Comparison of ENCODE assay signal across 11 cellular contexts in genomic region chr22:36577019-36577418, GRCh38. TPM values are rescaled to one million over a fixed set of nuclear protein-coding genes. Genes with fewer than 3 reads are reported as not detected.
A peak's percentile ranks its signal among the peaks of the same experiment; 100 is the strongest.
DNase-seq lines count a peak whose midpoint lies in the region; ATAC-seq lines count a peak whose summit lies in the region.
"Had no signal": no experiment of that assay in that cellular context is flagged by ENCODE, and none has a peak within 500 bp of the region (broad histone marks: within the 10 kb centered on the region; RNA-seq: fewer than 3 reads in every experiment).

No MANE protein-coding gene starts in this region.

- H3K27me3 ChIP-seq in trophoblast cell (ENCODE audit: insufficient read depth, low read length), result no peaks in the 10 kb centered on the region

- no peak overlapping the region for H3K9ac ChIP-seq in trophoblast cell (ENCODE audit: low read length)

- no CpG with 5 or more reads among the region's 13 CpGs for WGBS in trophoblast cell (ENCODE audit: extremely low coverage, insufficient coverage, insufficient read length)

- no peak overlapping the region for H4K12ac ChIP-seq in trophoblast cell (ENCODE audit: low read depth, low read length)

- no peak overlapping the region for H3K4me3 ChIP-seq in trophoblast cell (ENCODE audit: low read depth, low read length)
- H3K4me3 ChIP-seq: mucosa of descending colon had no signal

- H3K14ac ChIP-seq in trophoblast cell (ENCODE audit: low read length), result no peak overlapping the region

- H2AFZ ChIP-seq in trophoblast cell (ENCODE audit: insufficient read depth, low read length, poor library complexity), result no peak overlapping the region

- no peak overlapping the region for H3K4ac ChIP-seq in trophoblast cell (ENCODE audit: low read depth, low read length)

- no peaks in the 10 kb centered on the region for H3K36me3 ChIP-seq in trophoblast cell (ENCODE audit: control insufficient read depth in 1 of 2, insufficient read depth in 2 of 2, low read length in 2 of 2)

- no peak overlapping the region for H2AK5ac ChIP-seq in trophoblast cell (ENCODE audit: low read length)

- H3K4me1 ChIP-seq in trophoblast cell (ENCODE audit: control insufficient read depth in 1 of 2, insufficient read depth in 2 of 2, low read length in 2 of 2), result peaks cover 0 to 2% of the 10 kb centered on the region in 2 experiments

- DNase-seq in GM03348 (ENCODE audit: low spot score) (peak; percentile 92), RKO (ENCODE audit: low spot score) (peak; percentile 59), epithelial cell of prostate (ENCODE audit: low read depth, low spot score) (peak; percentile 31), trophoblast cell (peak; percentile 85 to 91), NCI-H146 treated with DMSO at 0.1 percent for 48 hours (lab: John Stamatoyannopoulos, UW; ENCODE audit: unreplicated experiment) (no peak), DMS53 (lab: John Stamatoyannopoulos, UW) (no peak), HuH-7 (ENCODE audit: low spot score) (no peak)
- DNase-seq: effector CD4-positive, alpha-beta T cell; mucosa of descending colon; NCI-H2171 had no signal

- no peak overlapping the region for H4K8ac ChIP-seq in trophoblast cell (ENCODE audit: low read depth, low read length)

- no peak overlapping the region for H3K23ac ChIP-seq in trophoblast cell (ENCODE audit: low read length)

- H3K27ac ChIP-seq in epithelial cell of prostate, result no peak overlapping the region
- H3K27ac ChIP-seq in trophoblast cell (ENCODE audit: low read depth, low read length), result no peak overlapping the region

- H3K9me3 ChIP-seq in trophoblast cell (ENCODE audit: insufficient read depth, low read depth, low read length), result no peaks in the 10 kb centered on the region
- H3K9me3 ChIP-seq: mucosa of descending colon had no signal

- no peak overlapping the region for H2BK12ac ChIP-seq in trophoblast cell (ENCODE audit: low read length)

- H3K4me2 ChIP-seq in trophoblast cell (ENCODE audit: low read length), result no peak overlapping the region

- H4K91ac ChIP-seq in trophoblast cell (ENCODE audit: low read depth, low read length), result no peak overlapping the region

- no peak overlapping the region for H2BK120ac ChIP-seq in trophoblast cell (ENCODE audit: insufficient read depth, low read length, poor library complexity)

- no peaks in the 10 kb centered on the region for H3K79me2 ChIP-seq in trophoblast cell (ENCODE audit: control insufficient read depth, insufficient read depth, low read length, poor library complexity)

- no peak for ATAC-seq in HG02678 (IDR thresholded peaks at IDR 0.05; ENCODE audit: unreplicated experiment)
- ATAC-seq: mucosa of descending colon had no signal

- H3K79me1 ChIP-seq in trophoblast cell (ENCODE audit: low read length), result no peaks in the 10 kb centered on the region

- H3K18ac ChIP-seq in trophoblast cell (ENCODE audit: low read length), result no peak overlapping the region

- H2BK5ac ChIP-seq in trophoblast cell (ENCODE audit: low read depth, low read length, poor library complexity), result no peak overlapping the region

RNA-seq across cellular contexts. Expression of gene EIF3D, which starts 48.1 kb away (rescaled TPM):
- 134 and 140 TPM in 2 replicates for polyA plus RNA-seq in trophoblast cell (2013)

Comparison
In these comparisons a context has a peak if more than half of its experiments do, and no peak if none do; other contexts are left out.
1. DNase-seq: peak in GM03348 (single experiment), RKO (single experiment), epithelial cell of prostate (single experiment) and trophoblast cell (2 of 2); none in NCI-H146 treated with DMSO at 0.1 percent for 48 hours (single experiment), DMS53 (single experiment) and HuH-7 (single experiment).